ENCODE assay signal across 13 cellular contexts in the genomic region with DNA sequence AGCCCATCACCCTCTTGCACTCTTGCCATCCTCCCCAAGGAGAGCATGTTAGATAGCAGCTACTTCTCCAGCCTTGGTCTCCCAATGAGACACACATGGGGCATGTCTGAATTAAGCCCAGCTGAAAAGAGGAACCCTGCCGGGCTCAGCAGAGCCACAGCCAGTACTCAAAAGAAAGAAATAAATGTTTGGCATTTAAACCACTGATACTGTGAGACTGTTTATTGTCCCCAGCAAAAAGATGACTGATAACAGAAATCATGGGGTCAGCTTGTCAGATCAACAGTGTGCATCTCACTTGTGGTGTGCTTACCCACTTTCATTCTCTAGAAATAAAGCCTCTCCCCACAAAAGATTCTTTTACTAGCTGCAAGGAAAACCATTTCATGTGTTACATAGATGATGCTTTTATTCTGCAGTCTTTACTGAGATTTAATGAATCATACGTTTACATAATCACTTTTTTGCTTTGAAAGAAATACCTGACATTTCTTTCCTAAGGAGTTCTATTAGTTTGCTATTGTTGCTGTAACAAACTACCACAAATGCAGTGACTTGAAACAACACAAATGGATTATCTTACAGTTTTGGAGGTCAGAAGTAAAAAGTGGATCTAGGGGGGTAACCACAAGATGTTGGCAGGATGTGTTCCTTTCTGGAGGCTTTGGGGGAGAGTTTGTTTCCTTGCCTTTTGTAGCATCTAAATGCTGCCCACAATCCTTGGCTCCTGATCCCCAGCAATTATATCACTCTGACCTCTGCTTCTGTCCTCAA. TPM values are rescaled to one million over a fixed set of nuclear protein-coding genes. Genes with fewer than 3 reads are reported as not detected.
A peak's percentile ranks its signal among the peaks of the same experiment; 100 is the strongest.
DNase-seq lines count a peak whose midpoint lies in the region; ATAC-seq and TF ChIP-seq lines count a peak whose summit lies in the region.
"Had no signal": no experiment of that assay in that cellular context is flagged by ENCODE, and none has a peak within 500 bp of the region (broad histone marks: within the 10 kb centered on the region; RNA-seq: fewer than 3 reads in every experiment).

No MANE protein-coding gene starts in this region.

- no peak overlapping the region for H3K9ac ChIP-seq in Loucy (ENCODE audit: low read depth, low read length, poor library complexity, severe bottlenecking)

- H3K27ac Mint-ChIP-seq in activated CD8-positive, alpha-beta memory T cell treated with anti-CD3 and anti-CD28 coated beads, Interleukin-2, amount 10 ng/mL, durations not matched to agents 7 days and 5 days: no peak overlapping the region
- no peak overlapping the region for H3K27ac Mint-ChIP-seq in stimulated activated effector memory CD8-positive, alpha-beta T cell treated with anti-CD3 and anti-CD28 coated beads, Interleukin-12 subunit alpha, Interleukin-12 subunit beta, amount 100 ng/mL, for 72 hours
- H3K27ac Mint-ChIP-seq: activated CD4-positive, alpha-beta T cell treated with anti-CD3 and anti-CD28 coated beads, Interleukin-2, amount 10 ng/mL, durations not matched to agents 24 days and 14 days; activated naive CD8-positive, alpha-beta T cell treated with anti-CD3 and anti-CD28 coated beads, Interleukin-2, amount 50 U/mL, for 24 hours had no signal

- no peak overlapping the region for H3K4me3 Mint-ChIP-seq in activated CD8-positive, alpha-beta memory T cell treated with anti-CD3 and anti-CD28 coated beads, Interleukin-2, amount 10 ng/mL, durations not matched to agents 7 days and 5 days
- H3K4me3 Mint-ChIP-seq in stimulated activated effector memory CD8-positive, alpha-beta T cell treated with anti-CD3 and anti-CD28 coated beads, Interleukin-12 subunit alpha, Interleukin-12 subunit beta, amount 100 ng/mL, for 72 hours: no peak overlapping the region
- H3K4me3 Mint-ChIP-seq: activated CD4-positive, alpha-beta T cell treated with anti-CD3 and anti-CD28 coated beads, Interleukin-2, amount 10 ng/mL, durations not matched to agents 24 days and 14 days; activated naive CD8-positive, alpha-beta T cell treated with anti-CD3 and anti-CD28 coated beads, Interleukin-2, amount 50 U/mL, for 24 hours had no signal

- no peaks in the 10 kb centered on the region for H3K9me3 ChIP-seq in Loucy (ENCODE audit: insufficient read depth, low read depth, low read length)
- H3K9me3 ChIP-seq: ovary had no signal

- H4K20me1 ChIP-seq in Loucy (ENCODE audit: insufficient read depth, low read length, poor library complexity, severe bottlenecking): no peaks in the 10 kb centered on the region

- no peaks in the 10 kb centered on the region for H3F3A ChIP-seq in Loucy (ENCODE audit: low read depth)

- CTCF ChIA-PET in activated CD8-positive, alpha-beta memory T cell treated with anti-CD3 and anti-CD28 coated beads, Interleukin-2, amount 10 ng/mL, durations not matched to agents 7 days and 5 days (lab: Charles Lee): no interaction called here

- H3K4me2 ChIP-seq in Loucy (ENCODE audit: low read depth, low read length, poor library complexity, severe bottlenecking): no peak overlapping the region

- peaks cover 2% of the 10 kb centered on the region for H3K27me3 Mint-ChIP-seq in activated CD8-positive, alpha-beta memory T cell treated with anti-CD3 and anti-CD28 coated beads, Interleukin-2, amount 10 ng/mL, durations not matched to agents 7 days and 5 days
- H3K27me3 Mint-ChIP-seq: activated naive CD8-positive, alpha-beta T cell treated with anti-CD3 and anti-CD28 coated beads, Interleukin-2, amount 50 U/mL, for 24 hours had no signal

- H3K27me3 ChIP-seq in Loucy (ENCODE audit: insufficient read depth, low read length, poor library complexity, severe bottlenecking): no peaks in the 10 kb centered on the region
- H3K27me3 ChIP-seq: ovary had no signal

- peaks cover 20% of the 10 kb centered on the region for H3K4me1 Mint-ChIP-seq in activated CD8-positive, alpha-beta memory T cell treated with anti-CD3 and anti-CD28 coated beads, Interleukin-2, amount 10 ng/mL, durations not matched to agents 7 days and 5 days
- H3K4me1 Mint-ChIP-seq in stimulated activated effector memory CD8-positive, alpha-beta T cell treated with anti-CD3 and anti-CD28 coated beads, Interleukin-12 subunit alpha, Interleukin-12 subunit beta, amount 100 ng/mL, for 72 hours: no peaks in the 10 kb centered on the region
- H3K4me1 Mint-ChIP-seq: activated CD4-positive, alpha-beta T cell treated with anti-CD3 and anti-CD28 coated beads, Interleukin-2, amount 10 ng/mL, durations not matched to agents 24 days and 14 days; activated naive CD8-positive, alpha-beta T cell treated with anti-CD3 and anti-CD28 coated beads, Interleukin-2, amount 50 U/mL, for 24 hours had no signal

- H3K9me2 ChIP-seq in Loucy (replicated peaks; ENCODE audit: low read depth, low read length): no peaks in the 10 kb centered on the region

- H3K4me3 ChIP-seq in Loucy (ENCODE audit: low read length, poor library complexity, severe bottlenecking): no peak overlapping the region
- H3K4me3 ChIP-seq: ovary had no signal

- H3K36me3 Mint-ChIP-seq in activated CD8-positive, alpha-beta memory T cell treated with anti-CD3 and anti-CD28 coated beads, Interleukin-2, amount 10 ng/mL, durations not matched to agents 7 days and 5 days: no peaks in the 10 kb centered on the region
- H3K36me3 Mint-ChIP-seq in stimulated activated effector memory CD8-positive, alpha-beta T cell treated with anti-CD3 and anti-CD28 coated beads, Interleukin-12 subunit alpha, Interleukin-12 subunit beta, amount 100 ng/mL, for 72 hours: no peaks in the 10 kb centered on the region

- DNase-seq in activated CD8-positive, alpha-beta memory T cell treated with anti-CD3 and anti-CD28 coated beads, Interleukin-2, amount 10 ng/mL, durations not matched to agents 7 days and 5 days: peak; percentile 42
- DNase-seq in activated CD8-positive, alpha-beta memory T cell treated with anti-CD3 and anti-CD28 coated beads for 24 hours: no peak
- no peak for DNase-seq in stimulated activated effector memory CD8-positive, alpha-beta T cell treated with anti-CD3 and anti-CD28 coated beads, Interleukin-12 subunit alpha, Interleukin-12 subunit beta, amount 100 ng/mL, for 72 hours (ENCODE audit: low spot score in 2 of 2)
- DNase-seq in central memory CD4-positive, alpha-beta T cell: no peak
- no peak for DNase-seq in amygdala (lab: John Stamatoyannopoulos, UW)
- no peak for DNase-seq in hepatic stellate cell (ENCODE audit: low spot score)
- DNase-seq: activated CD4-positive, alpha-beta T cell treated with anti-CD3 and anti-CD28 coated beads, Interleukin-2, amount 10 ng/mL, durations not matched to agents 24 days and 14 days; activated naive CD8-positive, alpha-beta T cell treated with anti-CD3 and anti-CD28 coated beads, Interleukin-2, amount 50 U/mL, for 24 hours; kidney; ovary had no signal

- H3K9me3 Mint-ChIP-seq in activated CD8-positive, alpha-beta memory T cell treated with anti-CD3 and anti-CD28 coated beads, Interleukin-2, amount 10 ng/mL, durations not matched to agents 7 days and 5 days (ENCODE audit: low read depth): no peaks in the 10 kb centered on the region
- no peaks in the 10 kb centered on the region for H3K9me3 Mint-ChIP-seq in stimulated activated effector memory CD8-positive, alpha-beta T cell treated with anti-CD3 and anti-CD28 coated beads, Interleukin-12 subunit alpha, Interleukin-12 subunit beta, amount 100 ng/mL, for 72 hours
- H3K9me3 Mint-ChIP-seq: activated CD4-positive, alpha-beta T cell treated with anti-CD3 and anti-CD28 coated beads, Interleukin-2, amount 10 ng/mL, durations not matched to agents 24 days and 14 days; activated naive CD8-positive, alpha-beta T cell treated with anti-CD3 and anti-CD28 coated beads, Interleukin-2, amount 50 U/mL, for 24 hours had no signal

- H3K36me3 ChIP-seq in Loucy (ENCODE audit: insufficient read depth, low read length): no peaks in the 10 kb centered on the region
- H3K36me3 ChIP-seq: ovary had no signal

- no peaks in the 10 kb centered on the region for H3K79me2 ChIP-seq in Loucy (ENCODE audit: insufficient read depth, low read length)

- no peak for TF ChIP-seq CTCF in Loucy (conservative IDR thresholded peaks at IDR 0.05; ENCODE audit: low read length)

- ATAC-seq in activated CD8-positive, alpha-beta memory T cell treated with anti-CD3 and anti-CD28 coated beads, Interleukin-2, amount 10 ng/mL, durations not matched to agents 7 days and 5 days: peak; percentile 85
- ATAC-seq in HG02852 (IDR thresholded peaks at IDR 0.05; ENCODE audit: unreplicated experiment): peak; percentile 77
- peak; percentile 88 for ATAC-seq in stimulated activated effector memory CD8-positive, alpha-beta T cell treated with anti-CD3 and anti-CD28 coated beads, Interleukin-12 subunit alpha, Interleukin-12 subunit beta, amount 100 ng/mL, for 72 hours
- ATAC-seq: activated naive CD8-positive, alpha-beta T cell treated with anti-CD3 and anti-CD28 coated beads, Interleukin-2, amount 50 U/mL, for 24 hours; HCT116 had no signal

- no peaks in the 10 kb centered on the region for H3K4me1 ChIP-seq in Loucy (ENCODE audit: insufficient read depth, low read length, poor library complexity, severe bottlenecking)

- peak overlapping the region; percentile 9; the same call in 1 of the 2 replicates for H2AFZ ChIP-seq in Loucy (ENCODE audit: low read length)

RNA-seq across cellular contexts. Expression of a gene that starts 20.9 kb away (rescaled TPM):
- 1 to 10 TPM in 1 of 2 experiments, under 1 TPM in 1; 0.59 to 1.2 TPM for total RNA-seq in activated CD8-positive, alpha-beta memory T cell treated with anti-CD3 and anti-CD28 coated beads, Interleukin-2, amount 10 ng/mL, durations not matched to agents 7 days and 5 days
- total RNA-seq: activated CD4-positive, alpha-beta T cell treated with anti-CD3 and anti-CD28 coated beads, Interleukin-2, amount 10 ng/mL, durations not matched to agents 24 days and 14 days had no signal
